ENCODE assay signal across 1 cellular context in genomic region chr16:378821-379182, GRCh38.
TF ChIP-seq lines count a peak whose summit lies in the region.

No MANE protein-coding gene starts in this region.

TF ChIP-seq in H1, 55 proteins besides CTCF, POLR2A, EP300 and RAD21:
- no peak for TF ChIP-seq SUZ12 (IDR thresholded peaks at IDR 0.05; ENCODE audit: low read length)
- no peak for TF ChIP-seq CHD7 (IDR thresholded peaks at IDR 0.05; ENCODE audit: insufficient replicate concordance, low read length)
- TF ChIP-seq PHF8 (conservative IDR thresholded peaks at IDR 0.05; ENCODE audit: low read depth, low read length) = no peak
- no peak for TF ChIP-seq BRCA1 (IDR thresholded peaks at IDR 0.05; ENCODE audit: low read depth, low read length)
- no peak for TF ChIP-seq NANOG (IDR thresholded peaks at IDR 0.05; ENCODE audit: insufficient read depth, low read depth, low read length, poor library complexity, severe bottlenecking)
- no peak for TF ChIP-seq EZH2 (IDR thresholded peaks at IDR 0.05; ENCODE audit: low read depth, low read length, severe bottlenecking)
- TF ChIP-seq NRF1 (IDR thresholded peaks at IDR 0.05; ENCODE audit: low read depth, low read length) = no peak
- TF ChIP-seq FOSL1 (IDR thresholded peaks at IDR 0.05; ENCODE audit: insufficient read depth, low read depth, low read length) = no peak
- no peak for TF ChIP-seq SRF (IDR thresholded peaks at IDR 0.05; ENCODE audit: low read depth, low read length)
- no peak; the same call in 1 of the 2 replicates for TF ChIP-seq GABPA (IDR thresholded peaks at IDR 0.05; ENCODE audit: borderline replicate concordance, insufficient read depth, low read length)
- TF ChIP-seq JUND (IDR thresholded peaks at IDR 0.05; ENCODE audit: low read length) = no peak
- no peak for TF ChIP-seq CHD1 (IDR thresholded peaks at IDR 0.05; ENCODE audit: low read depth, low read length)
- TF ChIP-seq GTF2F1 (IDR thresholded peaks at IDR 0.05; ENCODE audit: borderline replicate concordance, low read depth, low read length) = no peak
- no peak for TF ChIP-seq POLR2AphosphoS5 (IDR thresholded peaks at IDR 0.05; ENCODE audit: low read depth, low read length)
- no peak for TF ChIP-seq SIN3A (conservative IDR thresholded peaks at IDR 0.05 in 1 of 2, IDR thresholded peaks at IDR 0.05 in 1 of 2; ENCODE audit: low read depth in 1 of 2, low read length in 2 of 2)
- no peak for TF ChIP-seq TAF1 (IDR thresholded peaks at IDR 0.05; ENCODE audit: low read depth, low read length)
- TF ChIP-seq SP4 (IDR thresholded peaks at IDR 0.05; ENCODE audit: low read length) = no peak
